In genomic region chr2:216833076-216833475, GRCh38 we compare ENCODE assay signal across 24 cellular contexts. TPM values are rescaled to one million over a fixed set of nuclear protein-coding genes. Genes with fewer than 3 reads are reported as not detected.
"Had no signal": no experiment of that assay in that cellular context is flagged by ENCODE, and none has a peak within 500 bp of the region (broad histone marks: within the 10 kb centered on the region; RNA-seq: fewer than 3 reads in every experiment).

No MANE protein-coding gene starts in this region.

- H3K27me3 ChIP-seq: pancreas, testis, upper lobe of right lung had no signal

- H3K9me3 ChIP-seq: pancreas, spleen, testis, upper lobe of right lung had no signal

- H3K36me3 ChIP-seq: pancreas, spleen, upper lobe of right lung had no signal

- H3K4me3 ChIP-seq: pancreas, SK-N-MC, spleen, testis, upper lobe of right lung had no signal

- DNase-seq: activated B cell treated with CpG ODN at 0.5 μM for 24 hours; activated CD4-positive, alpha-beta T cell treated with anti-CD3 and anti-CD28 coated beads for 36 hours; activated CD4-positive, alpha-beta T cell treated with anti-CD3 and anti-CD28 coated beads, Interleukin-2, amount 50 U/mL, for 48 hours; activated naive CD4-positive, alpha-beta T cell treated with anti-CD3 and anti-CD28 coated beads, Interleukin-2, amount 10 ng/mL, durations not matched to agents 7 days and 5 days; activated T-cell treated with anti-CD3 and anti-CD28 coated beads, Interleukin-2, amount 50 U/mL, for 48 hours; caudate nucleus; dermis blood vessel endothelial cell; effector CD8-positive, alpha-beta T cell; erythroblast; islet precursor cell; mammary epithelial cell; natural killer cell; pancreas; spleen; stimulated activated CD4-positive, alpha-beta T cell treated with anti-CD3 and anti-CD28 coated beads, Interleukin-4, amount 100 ng/mL, for 1 hour; stimulated activated naive CD4-positive, alpha-beta T cell; SW 1271; T-helper 17 cell; testis; upper lobe of right lung had no signal

- H3K27ac ChIP-seq: pancreas, SK-N-MC, spleen, testis, upper lobe of right lung had no signal

- ATAC-seq: activated CD4-positive, alpha-beta T cell treated with anti-CD3 and anti-CD28 coated beads for 36 hours; natural killer cell; pancreas; T-helper 17 cell; upper lobe of right lung had no signal

- H3K4me1 ChIP-seq: pancreas, spleen, testis had no signal

RNA-seq across cellular contexts. Expression of gene TNP1, which starts 26.8 kb away (rescaled TPM):
- total RNA-seq: activated B cell treated with CpG ODN at 0.5 μM for 24 hours; activated CD4-positive, alpha-beta T cell treated with anti-CD3 and anti-CD28 coated beads for 36 hours; dermis blood vessel endothelial cell; frontal cortex; mammary epithelial cell; mesothelial cell of epicardium; natural killer cell; pancreas; pulmonary artery endothelial cell; spleen; T-helper 17 cell; upper lobe of right lung had no signal
- polyA plus RNA-seq: mammary epithelial cell, pancreas, spleen had no signal
